In the genomic region with DNA sequence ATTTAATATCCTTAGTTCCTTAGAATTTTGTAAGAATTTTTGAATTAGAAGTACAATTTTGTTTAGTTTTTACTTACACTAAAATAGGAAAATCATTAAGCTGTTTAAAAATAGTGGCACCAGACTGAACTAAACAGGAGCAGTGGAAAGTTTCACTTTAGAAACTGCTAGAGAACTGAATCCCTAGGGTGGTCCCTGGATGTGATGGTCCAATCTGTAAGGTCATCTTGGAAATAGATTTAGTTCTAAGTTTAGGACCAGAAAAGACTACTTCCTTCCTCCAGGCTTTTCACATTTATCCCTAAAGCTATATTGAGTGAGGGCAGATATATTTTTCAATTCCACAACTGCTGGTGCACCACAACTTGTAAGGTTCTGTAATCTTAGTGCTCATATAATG, we compare ENCODE assay signal across 1 cellular context.
TF ChIP-seq lines count a peak whose summit lies in the region.

No MANE protein-coding gene starts in this region.

TF ChIP-seq in HepG2, 621 proteins besides CTCF, POLR2A, EP300 and RAD21:
- TF ChIP-seq, protein P1, sequence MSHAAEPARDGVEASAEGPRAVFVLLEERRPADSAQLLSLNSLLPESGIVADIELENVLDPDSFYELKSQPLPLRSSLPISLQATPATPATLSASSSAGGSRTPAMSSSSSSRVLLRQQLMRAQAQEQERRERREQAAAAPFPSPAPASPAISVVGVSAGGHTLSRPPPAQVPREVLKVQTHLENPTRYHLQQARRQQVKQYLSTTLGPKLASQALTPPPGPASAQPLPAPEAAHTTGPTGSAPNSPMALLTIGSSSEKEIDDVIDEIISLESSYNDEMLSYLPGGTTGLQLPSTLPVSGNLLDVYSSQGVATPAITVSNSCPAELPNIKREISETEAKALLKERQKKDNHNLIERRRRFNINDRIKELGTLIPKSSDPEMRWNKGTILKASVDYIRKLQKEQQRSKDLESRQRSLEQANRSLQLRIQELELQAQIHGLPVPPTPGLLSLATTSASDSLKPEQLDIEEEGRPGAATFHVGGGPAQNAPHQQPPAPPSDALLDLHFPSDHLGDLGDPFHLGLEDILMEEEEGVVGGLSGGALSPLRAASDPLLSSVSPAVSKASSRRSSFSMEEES (CRISPR knock-in tag; IDR thresholded peaks at IDR 0.05), result no peak
- TF ChIP-seq SRSF1 (optimal IDR thresholded peaks at IDR 0.05; ENCODE audit: low read depth, low read length) (no peak), KMT2B (CRISPR knock-in tag; IDR thresholded peaks at IDR 0.05) (no peak), HNF4A (CRISPR knock-in tag; IDR thresholded peaks at IDR 0.05) (no peak), PHF21A (CRISPR knock-in tag; IDR thresholded peaks at IDR 0.05) (no peak), ZNF460 (CRISPR knock-in tag; IDR thresholded peaks at IDR 0.05; ENCODE audit: borderline replicate concordance) (no peak), SATB2 (CRISPR knock-in tag; IDR thresholded peaks at IDR 0.05) (no peak), RARA (CRISPR knock-in tag; IDR thresholded peaks at IDR 0.05) (no peak), REL (CRISPR knock-in tag; conservative IDR thresholded peaks at IDR 0.05) (no peak), EED (CRISPR knock-in tag; IDR thresholded peaks at IDR 0.05) (no peak), SKI (IDR thresholded peaks at IDR 0.05; ENCODE audit: partially characterized antibody) (no peak), RXRB (CRISPR knock-in tag; IDR thresholded peaks at IDR 0.05; ENCODE audit: borderline replicate concordance) (no peak), CHD2 (IDR thresholded peaks at IDR 0.05; ENCODE audit: low read depth, low read length) (no peak), ZFY (CRISPR knock-in tag; IDR thresholded peaks at IDR 0.05) (no peak)
- TF ChIP-seq, protein P2, sequence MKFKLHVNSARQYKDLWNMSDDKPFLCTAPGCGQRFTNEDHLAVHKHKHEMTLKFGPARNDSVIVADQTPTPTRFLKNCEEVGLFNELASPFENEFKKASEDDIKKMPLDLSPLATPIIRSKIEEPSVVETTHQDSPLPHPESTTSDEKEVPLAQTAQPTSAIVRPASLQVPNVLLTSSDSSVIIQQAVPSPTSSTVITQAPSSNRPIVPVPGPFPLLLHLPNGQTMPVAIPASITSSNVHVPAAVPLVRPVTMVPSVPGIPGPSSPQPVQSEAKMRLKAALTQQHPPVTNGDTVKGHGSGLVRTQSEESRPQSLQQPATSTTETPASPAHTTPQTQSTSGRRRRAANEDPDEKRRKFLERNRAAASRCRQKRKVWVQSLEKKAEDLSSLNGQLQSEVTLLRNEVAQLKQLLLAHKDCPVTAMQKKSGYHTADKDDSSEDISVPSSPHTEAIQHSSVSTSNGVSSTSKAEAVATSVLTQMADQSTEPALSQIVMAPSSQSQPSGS (CRISPR knock-in tag; IDR thresholded peaks at IDR 0.05), result no peak
- TF ChIP-seq, protein P3, sequence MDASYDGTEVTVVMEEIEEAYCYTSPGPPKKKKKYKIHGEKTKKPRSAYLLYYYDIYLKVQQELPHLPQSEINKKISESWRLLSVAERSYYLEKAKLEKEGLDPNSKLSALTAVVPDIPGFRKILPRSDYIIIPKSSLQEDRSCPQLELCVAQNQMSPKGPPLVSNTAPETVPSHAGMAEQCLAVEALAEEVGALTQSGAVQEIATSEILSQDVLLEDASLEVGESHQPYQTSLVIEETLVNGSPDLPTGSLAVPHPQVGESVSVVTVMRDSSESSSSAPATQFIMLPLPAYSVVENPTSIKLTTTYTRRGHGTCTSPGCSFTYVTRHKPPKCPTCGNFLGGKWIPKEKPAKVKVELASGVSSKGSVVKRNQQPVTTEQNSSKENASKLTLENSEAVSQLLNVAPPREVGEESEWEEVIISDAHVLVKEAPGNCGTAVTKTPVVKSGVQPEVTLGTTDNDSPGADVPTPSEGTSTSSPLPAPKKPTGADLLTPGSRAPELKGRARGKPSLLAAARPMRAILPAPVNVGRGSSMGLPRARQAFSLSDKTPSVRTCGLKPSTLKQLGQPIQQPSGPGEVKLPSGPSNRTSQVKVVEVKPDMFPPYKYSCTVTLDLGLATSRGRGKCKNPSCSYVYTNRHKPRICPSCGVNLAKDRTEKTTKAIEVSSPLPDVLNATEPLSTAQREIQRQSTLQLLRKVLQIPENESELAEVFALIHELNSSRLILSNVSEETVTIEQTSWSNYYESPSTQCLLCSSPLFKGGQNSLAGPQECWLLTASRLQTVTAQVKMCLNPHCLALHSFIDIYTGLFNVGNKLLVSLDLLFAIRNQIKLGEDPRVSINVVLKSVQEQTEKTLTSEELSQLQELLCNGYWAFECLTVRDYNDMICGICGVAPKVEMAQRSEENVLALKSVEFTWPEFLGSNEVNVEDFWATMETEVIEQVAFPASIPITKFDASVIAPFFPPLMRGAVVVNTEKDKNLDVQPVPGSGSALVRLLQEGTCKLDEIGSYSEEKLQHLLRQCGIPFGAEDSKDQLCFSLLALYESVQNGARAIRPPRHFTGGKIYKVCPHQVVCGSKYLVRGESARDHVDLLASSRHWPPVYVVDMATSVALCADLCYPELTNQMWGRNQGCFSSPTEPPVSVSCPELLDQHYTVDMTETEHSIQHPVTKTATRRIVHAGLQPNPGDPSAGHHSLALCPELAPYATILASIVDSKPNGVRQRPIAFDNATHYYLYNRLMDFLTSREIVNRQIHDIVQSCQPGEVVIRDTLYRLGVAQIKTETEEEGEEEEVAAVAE (CRISPR knock-in tag; IDR thresholded peaks at IDR 0.05; ENCODE audit: borderline replicate concordance), result no peak
- TF ChIP-seq, protein P4, sequence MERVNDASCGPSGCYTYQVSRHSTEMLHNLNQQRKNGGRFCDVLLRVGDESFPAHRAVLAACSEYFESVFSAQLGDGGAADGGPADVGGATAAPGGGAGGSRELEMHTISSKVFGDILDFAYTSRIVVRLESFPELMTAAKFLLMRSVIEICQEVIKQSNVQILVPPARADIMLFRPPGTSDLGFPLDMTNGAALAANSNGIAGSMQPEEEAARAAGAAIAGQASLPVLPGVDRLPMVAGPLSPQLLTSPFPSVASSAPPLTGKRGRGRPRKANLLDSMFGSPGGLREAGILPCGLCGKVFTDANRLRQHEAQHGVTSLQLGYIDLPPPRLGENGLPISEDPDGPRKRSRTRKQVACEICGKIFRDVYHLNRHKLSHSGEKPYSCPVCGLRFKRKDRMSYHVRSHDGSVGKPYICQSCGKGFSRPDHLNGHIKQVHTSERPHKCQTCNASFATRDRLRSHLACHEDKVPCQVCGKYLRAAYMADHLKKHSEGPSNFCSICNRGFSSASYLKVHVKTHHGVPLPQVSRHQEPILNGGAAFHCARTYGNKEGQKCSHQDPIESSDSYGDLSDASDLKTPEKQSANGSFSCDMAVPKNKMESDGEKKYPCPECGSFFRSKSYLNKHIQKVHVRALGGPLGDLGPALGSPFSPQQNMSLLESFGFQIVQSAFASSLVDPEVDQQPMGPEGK (CRISPR knock-in tag; IDR thresholded peaks at IDR 0.05), result no peak
- TF ChIP-seq, protein P5, sequence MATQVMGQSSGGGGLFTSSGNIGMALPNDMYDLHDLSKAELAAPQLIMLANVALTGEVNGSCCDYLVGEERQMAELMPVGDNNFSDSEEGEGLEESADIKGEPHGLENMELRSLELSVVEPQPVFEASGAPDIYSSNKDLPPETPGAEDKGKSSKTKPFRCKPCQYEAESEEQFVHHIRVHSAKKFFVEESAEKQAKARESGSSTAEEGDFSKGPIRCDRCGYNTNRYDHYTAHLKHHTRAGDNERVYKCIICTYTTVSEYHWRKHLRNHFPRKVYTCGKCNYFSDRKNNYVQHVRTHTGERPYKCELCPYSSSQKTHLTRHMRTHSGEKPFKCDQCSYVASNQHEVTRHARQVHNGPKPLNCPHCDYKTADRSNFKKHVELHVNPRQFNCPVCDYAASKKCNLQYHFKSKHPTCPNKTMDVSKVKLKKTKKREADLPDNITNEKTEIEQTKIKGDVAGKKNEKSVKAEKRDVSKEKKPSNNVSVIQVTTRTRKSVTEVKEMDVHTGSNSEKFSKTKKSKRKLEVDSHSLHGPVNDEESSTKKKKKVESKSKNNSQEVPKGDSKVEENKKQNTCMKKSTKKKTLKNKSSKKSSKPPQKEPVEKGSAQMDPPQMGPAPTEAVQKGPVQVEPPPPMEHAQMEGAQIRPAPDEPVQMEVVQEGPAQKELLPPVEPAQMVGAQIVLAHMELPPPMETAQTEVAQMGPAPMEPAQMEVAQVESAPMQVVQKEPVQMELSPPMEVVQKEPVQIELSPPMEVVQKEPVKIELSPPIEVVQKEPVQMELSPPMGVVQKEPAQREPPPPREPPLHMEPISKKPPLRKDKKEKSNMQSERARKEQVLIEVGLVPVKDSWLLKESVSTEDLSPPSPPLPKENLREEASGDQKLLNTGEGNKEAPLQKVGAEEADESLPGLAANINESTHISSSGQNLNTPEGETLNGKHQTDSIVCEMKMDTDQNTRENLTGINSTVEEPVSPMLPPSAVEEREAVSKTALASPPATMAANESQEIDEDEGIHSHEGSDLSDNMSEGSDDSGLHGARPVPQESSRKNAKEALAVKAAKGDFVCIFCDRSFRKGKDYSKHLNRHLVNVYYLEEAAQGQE (IDR thresholded peaks at IDR 0.05; ENCODE audit: borderline replicate concordance in 1 of 2, low read depth in 1 of 2, low read length in 2 of 2), result no peak
- TF ChIP-seq, protein P6, sequence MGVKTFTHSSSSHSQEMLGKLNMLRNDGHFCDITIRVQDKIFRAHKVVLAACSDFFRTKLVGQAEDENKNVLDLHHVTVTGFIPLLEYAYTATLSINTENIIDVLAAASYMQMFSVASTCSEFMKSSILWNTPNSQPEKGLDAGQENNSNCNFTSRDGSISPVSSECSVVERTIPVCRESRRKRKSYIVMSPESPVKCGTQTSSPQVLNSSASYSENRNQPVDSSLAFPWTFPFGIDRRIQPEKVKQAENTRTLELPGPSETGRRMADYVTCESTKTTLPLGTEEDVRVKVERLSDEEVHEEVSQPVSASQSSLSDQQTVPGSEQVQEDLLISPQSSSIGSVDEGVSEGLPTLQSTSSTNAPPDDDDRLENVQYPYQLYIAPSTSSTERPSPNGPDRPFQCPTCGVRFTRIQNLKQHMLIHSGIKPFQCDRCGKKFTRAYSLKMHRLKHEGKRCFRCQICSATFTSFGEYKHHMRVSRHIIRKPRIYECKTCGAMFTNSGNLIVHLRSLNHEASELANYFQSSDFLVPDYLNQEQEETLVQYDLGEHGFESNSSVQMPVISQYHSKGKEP (CRISPR knock-in tag; IDR thresholded peaks at IDR 0.05), result no peak
